Comparison of ENCODE assay signal across 8 cellular contexts in the genomic region with DNA sequence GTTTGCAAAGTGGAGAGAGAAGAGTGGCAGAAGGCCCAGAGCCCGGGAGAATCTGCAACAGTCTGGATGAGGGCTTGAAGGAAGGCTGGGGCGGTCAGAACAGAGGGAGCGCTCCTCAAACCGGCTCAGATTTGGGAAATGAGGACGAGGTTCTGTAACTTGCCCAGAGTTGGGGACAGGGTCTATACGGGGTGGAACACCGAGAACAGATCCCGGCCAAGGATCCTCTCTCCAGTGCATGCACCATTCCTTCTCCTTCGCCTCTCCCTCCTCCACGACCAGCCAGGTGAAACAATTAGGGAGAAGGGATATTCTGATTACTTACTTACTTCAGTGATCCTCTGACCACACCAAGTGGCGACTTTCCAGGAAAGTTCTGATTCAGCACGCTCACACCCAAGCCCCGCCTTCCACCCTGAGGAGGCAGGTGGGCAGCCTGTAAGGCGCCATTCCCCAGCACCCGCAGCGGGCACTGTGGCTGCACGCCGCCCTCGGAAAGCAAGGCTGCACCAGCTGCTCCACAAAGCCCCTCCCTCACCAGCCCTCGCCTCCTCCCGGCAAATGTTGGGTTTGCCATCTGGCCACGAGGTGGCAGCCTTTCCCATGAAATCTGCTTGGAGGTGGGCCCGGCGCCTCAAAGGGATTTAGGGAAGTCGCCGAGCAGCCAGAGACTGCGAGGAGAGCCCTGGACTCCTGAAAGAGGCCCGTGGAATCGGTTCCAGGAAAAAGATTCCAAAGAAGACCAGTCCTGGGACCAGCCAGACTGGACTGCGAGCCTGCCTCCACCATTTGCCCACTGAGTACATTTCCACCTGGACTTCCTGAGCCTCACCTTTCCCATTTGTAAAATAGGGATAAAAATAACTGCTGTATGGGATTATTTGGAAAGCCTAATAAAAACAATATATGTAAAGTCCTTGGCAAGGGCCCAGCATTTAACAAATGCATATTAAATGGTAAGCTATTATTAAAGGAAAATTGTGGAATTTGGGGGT. TPM values are rescaled to one million over a fixed set of nuclear protein-coding genes. Genes with fewer than 3 reads are reported as not detected.
DNase-seq lines count a peak whose midpoint lies in the region; ATAC-seq, FAIRE-seq and TF ChIP-seq lines count a peak whose summit lies in the region.

No MANE protein-coding gene starts in this region.

- ATAC-seq in GM18907 (IDR thresholded peaks at IDR 0.05; ENCODE audit: unreplicated experiment) (peak; percentile 90), HG03159 (IDR thresholded peaks at IDR 0.05; ENCODE audit: unreplicated experiment) (peak; percentile 94), activated B cell treated with CpG ODN at 0.5 μM for 24 hours (ENCODE audit: low read depth) (peak; percentile 70)

- peak overlapping the region in 1 of 2 donors; percentile 34 for H3K27ac ChIP-seq in kidney (ENCODE audit: low read depth in 2 of 2, low read length in 2 of 2)

- TF ChIP-seq CTCF in AG09309 (IDR thresholded peaks at IDR 0.05; ENCODE audit: control insufficient read depth, insufficient read depth, low read depth, low read length, missing control alignments) (peak; percentile 90), activated B cell treated with CpG ODN at 0.5 μM for 24 hours (IDR thresholded peaks at IDR 0.05) (peak; percentile 59), kidney (IDR thresholded peaks at IDR 0.05; ENCODE audit: borderline replicate concordance, extremely low read depth, insufficient read depth) (peak; percentile 92)

- POLR2A ChIA-PET in activated B cell treated with CpG ODN at 0.5 μM for 24 hours (lab: Charles Lee): no interaction called here

- H3K27ac Mint-ChIP-seq in activated B cell treated with CpG ODN at 0.5 μM for 24 hours: no peak overlapping the region

- H3K27me3 Mint-ChIP-seq in activated B cell treated with CpG ODN at 0.5 μM for 24 hours: peaks cover 25% of the 10 kb centered on the region

- H3K4me1 ChIP-seq in kidney (ENCODE audit: control insufficient read depth in 1 of 2, insufficient read depth in 1 of 2, low read depth in 1 of 2, low read length in 2 of 2): peaks cover 9 to 18% of the 10 kb centered on the region in 2 donors

- H3K9me3 Mint-ChIP-seq in activated B cell treated with CpG ODN at 0.5 μM for 24 hours: no peaks in the 10 kb centered on the region

- intact Hi-C loops in activated B cell treated with CpG ODN at 0.5 μM for 24 hours (cut with micrococcal nuclease): loop anchor here (1.0 to 2.0 kb wide), 3 partner anchors 22 to 410 kb away; a partner anchor contains a TSS
- intact Hi-C loops in kidney (cut with DNase I): no loop called here

- no peaks in the 10 kb centered on the region for H3K36me3 Mint-ChIP-seq in activated B cell treated with CpG ODN at 0.5 μM for 24 hours (ENCODE audit: low read depth)

- H3K4me3 Mint-ChIP-seq in activated B cell treated with CpG ODN at 0.5 μM for 24 hours: peak overlapping the region; percentile 45

- peak overlapping the region; percentile 56 to 64 for H3K9ac ChIP-seq in kidney (ENCODE audit: low read length in 2 of 2)

- CTCF ChIA-PET in activated B cell treated with CpG ODN at 0.5 μM for 24 hours (lab: Charles Lee): interaction anchor here (1.1 to 2.1 kb wide), 4 partner anchors 13 to 1311 kb away, joined by 3 to 6 read pairs (median 5); no protein-coding TSS in a partner anchor

- H3K36me3 ChIP-seq in kidney (ENCODE audit: control insufficient read depth in 1 of 2, insufficient read depth in 2 of 2, low read length in 2 of 2): no peaks in the 10 kb centered on the region

- H3K4me1 Mint-ChIP-seq in activated B cell treated with CpG ODN at 0.5 μM for 24 hours: peaks cover 9% of the 10 kb centered on the region

- peak; percentile 68 for FAIRE-seq in kidney (lab: Jason Lieb, UNC)

- H3K9me3 ChIP-seq in kidney (ENCODE audit: control insufficient read depth in 1 of 2, low read length in 2 of 2): no peaks in the 10 kb centered on the region

- H3K4me3 ChIP-seq in AG09309 (ENCODE audit: control insufficient read depth, low read depth, low read length) (peak overlapping the region; percentile 9), kidney (ENCODE audit: low read length in 2 of 2) (peak overlapping the region; percentile 23 to 59)

- peak; percentile 31 for DNase-seq in AG09309 (ENCODE audit: low read depth)
- peak; percentile 93 for DNase-seq in NCI-H2196 (lab: John Stamatoyannopoulos, UW; ENCODE audit: unreplicated experiment)
- peak; percentile 55 for DNase-seq in activated B cell treated with CpG ODN at 0.5 μM for 24 hours
- peak; percentile 92 for DNase-seq in cerebellar cortex (ENCODE audit: low spot score)
- DNase-seq in kidney: peak; percentile 96
- peak; percentile 20 to 54 for DNase-seq in stimulated activated CD4-positive, alpha-beta T cell treated with anti-CD3 and anti-CD28 coated beads, Interleukin-15, amount 100 ng/mL, for 1 hour (ENCODE audit: low read depth in 1 of 2, low spot score in 1 of 2)

RNA-seq across cellular contexts. Expression of a gene that starts 22.2 kb away (rescaled TPM):
- total RNA-seq in activated B cell treated with CpG ODN at 0.5 μM for 24 hours (1.3 and 2.0 TPM in 2 replicates), kidney (174 TPM)
- polyA plus RNA-seq in kidney (ENCODE audit: insufficient read depth, low read depth, low replicate concordance): 74.4 TPM

Comparison
In these comparisons a context has a peak if more than half of its experiments do, and no peak if none do; other contexts are left out.
1. DNase-seq: peak in every context shown above with its lines; median percentile 96 in kidney; 93 in NCI-H2196; 92 in cerebellar cortex; 55 in activated B cell treated with CpG ODN at 0.5 μM for 24 hours; 37 in stimulated activated CD4-positive, alpha-beta T cell treated with anti-CD3 and anti-CD28 coated beads, Interleukin-15, amount 100 ng/mL, for 1 hour; 31 in AG09309.
2. RNA of a gene that starts 22.2 kb away (total RNA-seq): 174 TPM in kidney (single experiment); 1.3 to 2.0 TPM in activated B cell treated with CpG ODN at 0.5 μM for 24 hours; every median in the first group is over 10 times any median in the second.
3. Peak in every context shown above with its lines, with median percentiles within 50 percentile points of each other: CTCF ChIP-seq and ATAC-seq.